ENCODE assay signal across 1 cellular context in genomic region chr6:139625081-139625939, GRCh38.
TF ChIP-seq lines count a peak whose summit lies in the region.

No MANE protein-coding gene starts in this region.

TF ChIP-seq in K562, 482 proteins besides CTCF, POLR2A, EP300 and RAD21 (continued from another document and continues in another):
- TF ChIP-seq MGA (IDR thresholded peaks at IDR 0.05) = peak; percentile 34; the same call in 1 of the 2 replicates
- 0 out of 2 replicates have a peak, but pooled peaks have one; percentile 35 for TF ChIP-seq ZBTB2 (IDR thresholded peaks at IDR 0.05)
- peak; percentile 92 for TF ChIP-seq TCF3 (CRISPR knock-in tag; IDR thresholded peaks at IDR 0.05)
- peak; percentile 42 for TF ChIP-seq PRDM10 (IDR thresholded peaks at IDR 0.05; ENCODE audit: partially characterized antibody)
- TF ChIP-seq CC2D1A (IDR thresholded peaks at IDR 0.05) = peak; percentile 67; the same call in 1 of the 2 replicates
- TF ChIP-seq CHD1 (IDR thresholded peaks at IDR 0.05; ENCODE audit: low read length) = no peak
- TF ChIP-seq TRIM24 (IDR thresholded peaks at IDR 0.05) = peak; percentile 36 to 66; a peak in 3 of 4 replicates
- TF ChIP-seq ZNF316 (IDR thresholded peaks at IDR 0.05) = no peak
- peak; percentile 87 for TF ChIP-seq SOX6 (IDR thresholded peaks at IDR 0.05)
- peak; percentile 61; the same call in 1 of the 2 replicates for TF ChIP-seq PML (IDR thresholded peaks at IDR 0.05; ENCODE audit: low read length)
- peak; percentile 82 for TF ChIP-seq NCOR1 (IDR thresholded peaks at IDR 0.05)
- peak; percentile 59; the same call in 1 of the 2 replicates for TF ChIP-seq MECOM (CRISPR knock-in tag; IDR thresholded peaks at IDR 0.05)
- peak; percentile 46; the same call in 1 of the 2 replicates for TF ChIP-seq SMARCC2 (IDR thresholded peaks at IDR 0.05; ENCODE audit: low read depth)
- TF ChIP-seq CEBPB (tag; IDR thresholded peaks at IDR 0.05) = no peak
- 0 out of 2 replicates have a peak, but pooled peaks have one; percentile 27 for TF ChIP-seq ADNP (tag; IDR thresholded peaks at IDR 0.05)
- peak; percentile 58 for TF ChIP-seq L3MBTL2 (IDR thresholded peaks at IDR 0.05)
- no peak for TF ChIP-seq RBM15 (IDR thresholded peaks at IDR 0.05; ENCODE audit: insufficient read depth, low read length)
- peak; percentile 33; the same call in 1 of the 2 replicates for TF ChIP-seq ZKSCAN8 (CRISPR knock-in tag; IDR thresholded peaks at IDR 0.05)
- peak; percentile 74 for TF ChIP-seq CBFA2T2 (conservative IDR thresholded peaks at IDR 0.05)
- TF ChIP-seq U2AF1 (optimal IDR thresholded peaks at IDR 0.05; ENCODE audit: low read depth, low read length) = no peak
- no peak for TF ChIP-seq ZNF217 (CRISPR knock-in tag; IDR thresholded peaks at IDR 0.05)
- TF ChIP-seq SMARCA4 (IDR thresholded peaks at IDR 0.05) = peak; percentile 88
- peak; percentile 39 for TF ChIP-seq RBBP5 (IDR thresholded peaks at IDR 0.05; ENCODE audit: borderline replicate concordance, insufficient read depth, low read length, poor library complexity, severe bottlenecking)
- TF ChIP-seq SAFB (IDR thresholded peaks at IDR 0.05; ENCODE audit: borderline replicate concordance, low read depth, low read length) = no peak
- TF ChIP-seq TAF1 (IDR thresholded peaks at IDR 0.05; ENCODE audit: control insufficient read depth, extremely low read depth, insufficient read depth, low read length, severe bottlenecking) = no peak
- TF ChIP-seq TEAD2 (tag; IDR thresholded peaks at IDR 0.05) = no peak
- TF ChIP-seq JUND (IDR thresholded peaks at IDR 0.05; ENCODE audit: borderline replicate concordance, low read depth, low read length) = peak; percentile 9; the same call in 1 of the 2 replicates
- TF ChIP-seq JUND (tag; IDR thresholded peaks at IDR 0.05; ENCODE audit: borderline replicate concordance, low read depth, low read length) = no peak; the same call in 2 of the 3 replicates
- no peak for TF ChIP-seq ZNF76 (CRISPR knock-in tag; IDR thresholded peaks at IDR 0.05; ENCODE audit: borderline replicate concordance)
- peak; percentile 72 for TF ChIP-seq KLF16 (IDR thresholded peaks at IDR 0.05)
- TF ChIP-seq FOXK2 (conservative IDR thresholded peaks at IDR 0.05 in 1 of 2, IDR thresholded peaks at IDR 0.05 in 1 of 2; ENCODE audit: low read depth in 2 of 2) = peak; percentile 35 to 40; a peak in 2 of 4 replicates
- peak; percentile 44; the same call in 1 of the 2 replicates for TF ChIP-seq CREM (IDR thresholded peaks at IDR 0.05; ENCODE audit: low read depth)
- TF ChIP-seq TBL1XR1 (IDR thresholded peaks at IDR 0.05; ENCODE audit: low read length in 2 of 2) = peak; percentile 52 to 83; a peak in 2 of 4 replicates
- TF ChIP-seq DIDO1 (tag; IDR thresholded peaks at IDR 0.05; ENCODE audit: low read depth) = no peak
- TF ChIP-seq MAZ (CRISPR knock-in tag; conservative IDR thresholded peaks at IDR 0.05 in 1 of 2, IDR thresholded peaks at IDR 0.05 in 1 of 2) = peak in 1 of 2 experiments; percentile 21; a peak in 1 of 4 replicates
- no peak for TF ChIP-seq SMAD3 (CRISPR knock-in tag; conservative IDR thresholded peaks at IDR 0.05)
- no peak for TF ChIP-seq MAX (CRISPR knock-in tag; IDR thresholded peaks at IDR 0.05)
- TF ChIP-seq YY1 (IDR thresholded peaks at IDR 0.05; ENCODE audit: borderline replicate concordance in 1 of 3, control insufficient read depth in 1 of 3, extremely low read depth in 1 of 3, insufficient read depth in 3 of 3, insufficient read length in 1 of 3, insufficient replicate concordance in 2 of 3, low read depth in 1 of 3, low read length in 2 of 3) = no peak
- no peak for TF ChIP-seq TCF15 (CRISPR knock-in tag; IDR thresholded peaks at IDR 0.05)
- TF ChIP-seq HSF4 (CRISPR knock-in tag; IDR thresholded peaks at IDR 0.05; ENCODE audit: borderline replicate concordance) = no peak
- TF ChIP-seq RCOR1 (IDR thresholded peaks at IDR 0.05; ENCODE audit: borderline replicate concordance in 1 of 2, low read depth in 2 of 2, low read length in 2 of 2) = 0 out of 4 replicates have a peak, but pooled peaks of 1 of the 2 experiments have one; percentile 4
- TF ChIP-seq DPF2 (IDR thresholded peaks at IDR 0.05) = peak; percentile 85
- 0 out of 2 replicates have a peak, but pooled peaks have one; percentile 34 for TF ChIP-seq ZBTB33 (CRISPR knock-in tag; IDR thresholded peaks at IDR 0.05)
